In the genomic region with DNA sequence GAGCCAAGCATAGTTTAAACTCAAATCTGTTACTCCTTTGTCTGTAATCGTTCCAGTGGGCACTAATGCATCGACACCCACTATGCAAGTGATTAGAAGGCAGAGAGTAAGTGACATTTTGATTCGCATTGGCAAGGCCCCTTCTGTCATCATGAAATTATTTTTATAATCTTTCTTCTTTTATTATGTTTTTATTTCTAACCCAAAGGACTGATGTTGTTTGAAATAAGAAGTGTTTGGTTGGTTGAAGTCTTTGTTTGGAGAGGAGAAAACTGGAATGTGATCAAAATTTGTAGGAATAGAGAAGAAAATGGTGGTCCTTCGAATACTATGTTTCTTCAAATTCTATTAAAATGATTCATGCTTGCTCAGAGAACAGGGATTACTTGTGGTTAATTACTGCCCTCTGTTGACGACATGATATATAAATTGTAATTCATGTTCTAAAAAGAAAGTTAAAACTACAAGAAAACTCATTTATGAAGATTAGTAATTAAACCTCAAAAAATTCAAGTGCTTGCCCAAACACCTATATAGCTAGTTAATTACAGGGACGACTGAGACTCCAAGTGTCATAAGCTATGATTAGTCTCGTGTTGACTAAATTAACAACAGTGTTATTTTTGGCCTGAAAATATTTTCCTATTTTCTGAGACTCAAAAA, we compare ENCODE assay signal across 8 cellular contexts. TPM values are rescaled to one million over a fixed set of nuclear protein-coding genes. Genes with fewer than 3 reads are reported as not detected.
DNase-seq lines count a peak whose midpoint lies in the region; ATAC-seq, FAIRE-seq and TF ChIP-seq lines count a peak whose summit lies in the region.

No MANE protein-coding gene starts in this region.

- H3K27ac ChIP-seq in adrenal gland = no peak overlapping the region
- H3K27ac ChIP-seq in transverse colon = no peak overlapping the region

- 24 to 30% (median 28%) methylated on average over 7 of the region's 7 CpGs for WGBS in adrenal gland, 4 donors
- 18 to 24% methylated on average over 7 of the region's 7 CpGs for WGBS in transverse colon (ENCODE audit: low coverage in 1 of 2), 2 donors

- H3K9me3 ChIP-seq in adrenal gland (replicated peaks in 1 of 3) = no peaks in the 10 kb centered on the region
- H3K9me3 ChIP-seq in transverse colon = no peaks in the 10 kb centered on the region

- TF ChIP-seq EP300 in transverse colon (IDR thresholded peaks at IDR 0.05; ENCODE audit: low read depth) = no peak

- in situ Hi-C loops in transverse colon (cut with MboI; ENCODE audit: low pct_ligation_motif_present in 1 of 4, low pct_unique_long_range_greater_than_20kb in 1 of 4, low sequenced_read_pairs in 3 of 4) = loop anchor here (25.0 kb wide), 1 partner anchor 932 kb away; no protein-coding TSS in a partner anchor

- H3K4me1 ChIP-seq in adrenal gland (replicated peaks in 1 of 2) = no peaks in the 10 kb centered on the region
- H3K4me1 ChIP-seq in transverse colon = peaks cover 0 to 20% (median 4%) of the 10 kb centered on the region in 4 donors

- TF ChIP-seq CTCF in adrenal gland (IDR thresholded peaks at IDR 0.05) = peak; percentile 23 to 65 (median 52)
- peak; percentile 17 to 49 (median 39) for TF ChIP-seq CTCF in transverse colon (IDR thresholded peaks at IDR 0.05)

- ATAC-seq in GM19035 (IDR thresholded peaks at IDR 0.05; ENCODE audit: unreplicated experiment) (peak; percentile 61), HG03460 (IDR thresholded peaks at IDR 0.05; ENCODE audit: unreplicated experiment) (no peak)

- TF ChIP-seq POLR2A in adrenal gland (IDR thresholded peaks at IDR 0.05) (no peak), transverse colon (IDR thresholded peaks at IDR 0.05) (no peak)

- H3K36me3 ChIP-seq in adrenal gland (replicated peaks in 1 of 2) = no peaks in the 10 kb centered on the region
- no peaks in the 10 kb centered on the region for H3K36me3 ChIP-seq in transverse colon

- intact Hi-C loops in adrenal gland (cut with DNase I) (loop anchor here (5.0 to 10.0 kb wide), 3 partner anchors 78 to 934 kb away; no protein-coding TSS in a partner anchor), transverse colon (cut with DNase I; ENCODE audit: low total_unique reads) (loop anchor here (2.0 kb wide), 1 partner anchor 80 kb away; no protein-coding TSS in a partner anchor)

- H3K27me3 ChIP-seq in adrenal gland (no peaks in the 10 kb centered on the region), transverse colon (no peaks in the 10 kb centered on the region)

- peak; percentile 98 for FAIRE-seq in A204.1 (lab: Jason Lieb, UNC)

- DNase-seq in NCI-H1105 treated with DMSO at 0.1 percent for 48 hours (lab: John Stamatoyannopoulos, UW) (peak; percentile 75), adrenal gland (no peak), iris pigment epithelial cell (ENCODE audit: low read depth) (peak; percentile 80), transverse colon (no peak), GM19240 (ENCODE audit: insufficient read length, low spot score) (no peak)

- H3K4me3 ChIP-seq in adrenal gland (peak overlapping the region in 1 of 4 donors; percentile 39), transverse colon (peak overlapping the region in 1 of 4 donors; percentile 27)

RNA-seq across cellular contexts. Expression of a gene that starts 26.4 kb away (rescaled TPM):
- 100 to 1,000 TPM in 1 of 8 donors, 10 to 100 TPM in 7; 29.6 to 104 (median 39.3) TPM for total RNA-seq in adrenal gland
- polyA plus RNA-seq in adrenal gland = 10 to 100 TPM; 19.7 to 29.0 (median 25.1) TPM
- total RNA-seq in transverse colon = 10 to 100 TPM in 3 of 4 donors, 1 to 10 TPM in 1; 7.1 to 28.9 (median 20.2) TPM

Comparison
In these comparisons a context has a peak if more than half of its experiments do, and no peak if none do; other contexts are left out.
1. DNase-seq: peak in NCI-H1105 treated with DMSO at 0.1 percent for 48 hours (single experiment) and iris pigment epithelial cell (single experiment); none in adrenal gland (0 of 7), transverse colon (single experiment) and GM19240 (single experiment).